Comparison of ENCODE assay signal across 9 cellular contexts in genomic region chr5:116626272-116626723, GRCh38. TPM values are rescaled to one million over a fixed set of nuclear protein-coding genes. Genes with fewer than 3 reads are reported as not detected.
DNase-seq lines count a peak whose midpoint lies in the region; ATAC-seq, FAIRE-seq and TF ChIP-seq lines count a peak whose summit lies in the region.
"Had no signal": no experiment of that assay in that cellular context is flagged by ENCODE, and none has a peak within 500 bp of the region (broad histone marks: within the 10 kb centered on the region; RNA-seq: fewer than 3 reads in every experiment).

No MANE protein-coding gene starts in this region.

- H3K9me3 Mint-ChIP-seq in WTC11 (no peaks in the 10 kb centered on the region), glutamatergic neuron (ENCODE audit: unreplicated experiment) (no peaks in the 10 kb centered on the region)

- no peak for FAIRE-seq in HTR-8/SVneo (lab: Jason Lieb, UNC)

- 2% methylated on average over 13 of the region's 13 CpGs for WGBS in right cardiac atrium

- peak; percentile 14 for DNase-seq in MG63
- no peak for DNase-seq in WTC11 (ENCODE audit: low spot score)
- peak; percentile 66 to 85 (median 81) for DNase-seq in right cardiac atrium
- DNase-seq in smooth muscle cell of the brain vasculature (ENCODE audit: low read depth, low spot score), result peak; percentile 73
- DNase-seq in COLO829 (ENCODE audit: low spot score), result no peak
- DNase-seq in activated naive CD4-positive, alpha-beta T cell treated with anti-CD3 and anti-CD28 coated beads, Interleukin-2, amount 50 U/mL, for 16 hours, result no peak
- DNase-seq in glutamatergic neuron, result no peak
- no peak for DNase-seq in HTR-8/SVneo (ENCODE audit: insufficient read length, low spot score)

- H3K27me3 Mint-ChIP-seq in WTC11 (ENCODE audit: low read depth) (peaks cover 16% of the 10 kb centered on the region), glutamatergic neuron (ENCODE audit: unreplicated experiment) (peaks cover 1% of the 10 kb centered on the region)

- H3K36me3 Mint-ChIP-seq in WTC11, result no peaks in the 10 kb centered on the region
- no peaks in the 10 kb centered on the region for H3K36me3 Mint-ChIP-seq in glutamatergic neuron (ENCODE audit: unreplicated experiment)

- intact Hi-C loops in right cardiac atrium (cut with DNase I), result no loop called here

- H3K27me3 ChIP-seq in MG63 (no peaks in the 10 kb centered on the region), right cardiac atrium (ENCODE audit: control insufficient read depth, insufficient read depth) (no peaks in the 10 kb centered on the region)

- no peaks in the 10 kb centered on the region for H3K9me3 ChIP-seq in MG63
- no peaks in the 10 kb centered on the region for H3K9me3 ChIP-seq in right cardiac atrium (ENCODE audit: control insufficient read depth, low read length)

- ATAC-seq in WTC11, result no peak
- ATAC-seq in right cardiac atrium, result peak; percentile 92

- H3K4me3 Mint-ChIP-seq in WTC11, result no peak overlapping the region
- no peak overlapping the region for H3K4me3 Mint-ChIP-seq in glutamatergic neuron (ENCODE audit: unreplicated experiment)

- H3K4me3 ChIP-seq in MG63 (no peak overlapping the region), right cardiac atrium (ENCODE audit: low read length) (peak overlapping the region; percentile 25)

- POLR2A ChIA-PET in WTC11 (lab: Charles Lee), result no interaction called here

- H3K36me3 ChIP-seq in MG63, result no peaks in the 10 kb centered on the region

- peak overlapping the region; percentile 35 for H3K27ac ChIP-seq in right cardiac atrium (ENCODE audit: low read length)
- H3K27ac ChIP-seq: VCaP had no signal

- H3K27ac Mint-ChIP-seq in WTC11, result peak overlapping the region; percentile 31; the same call in 1 of the 2 replicates
- H3K27ac Mint-ChIP-seq in glutamatergic neuron (ENCODE audit: unreplicated experiment), result no peak overlapping the region

- no peak for TF ChIP-seq CTCF in WTC11 (IDR thresholded peaks at IDR 0.05)
- no peak for TF ChIP-seq CTCF in glutamatergic neuron (IDR thresholded peaks at IDR 0.05; ENCODE audit: partially characterized antibody, unreplicated experiment)

- CTCF ChIA-PET in WTC11 (lab: Charles Lee), result interaction anchor here (2.0 kb wide), 1 partner anchor 11 kb away, joined by 5 read pairs; no protein-coding TSS in a partner anchor

- H3K4me1 Mint-ChIP-seq in WTC11 (peaks cover 62% of the 10 kb centered on the region), glutamatergic neuron (ENCODE audit: low read depth, unreplicated experiment) (peaks cover 2% of the 10 kb centered on the region)

- H3K4me1 ChIP-seq in right cardiac atrium (ENCODE audit: control insufficient read depth, insufficient read depth, low read length), result no peaks in the 10 kb centered on the region

TF ChIP-seq in WTC11, 78 proteins besides CTCF, POLR2A, EP300 and RAD21:
- TF ChIP-seq ZMAT4 (CRISPR knock-in tag; IDR thresholded peaks at IDR 0.05), result no peak
- TF ChIP-seq RELA (CRISPR knock-in tag; IDR thresholded peaks at IDR 0.05; ENCODE audit: borderline replicate concordance), result no peak
- TF ChIP-seq TP53 (CRISPR knock-in tag; IDR thresholded peaks at IDR 0.05), result no peak
- TF ChIP-seq NR2C2 (CRISPR knock-in tag; IDR thresholded peaks at IDR 0.05), result no peak
- TF ChIP-seq ATF1 (CRISPR knock-in tag; IDR thresholded peaks at IDR 0.05), result no peak
- TF ChIP-seq MLX (CRISPR knock-in tag; IDR thresholded peaks at IDR 0.05), result no peak
- no peak for TF ChIP-seq IRF1 (CRISPR knock-in tag; IDR thresholded peaks at IDR 0.05)
- TF ChIP-seq E2F5 (CRISPR knock-in tag; IDR thresholded peaks at IDR 0.05), result no peak
- TF ChIP-seq ZNF425 (CRISPR knock-in tag; conservative IDR thresholded peaks at IDR 0.05), result no peak
- TF ChIP-seq EMX1 (CRISPR knock-in tag; IDR thresholded peaks at IDR 0.05), result no peak
- no peak for TF ChIP-seq ERG (CRISPR knock-in tag; IDR thresholded peaks at IDR 0.05)
- TF ChIP-seq CREM (CRISPR knock-in tag; IDR thresholded peaks at IDR 0.05), result no peak
- no peak for TF ChIP-seq HMGA2 (CRISPR knock-in tag; IDR thresholded peaks at IDR 0.05)
- TF ChIP-seq SOX15 (CRISPR knock-in tag; IDR thresholded peaks at IDR 0.05), result no peak

RNA-seq across cellular contexts. Expression of gene SEMA6A, which starts 51.7 kb away (rescaled TPM):
- not detected in 2 replicates for total RNA-seq in MG63 (2014; rRNA removed; shearing (Covaris generic); ENCODE audit: low replicate concordance)
- total RNA-seq in WTC11 (2021), result 336 to 406 TPM (median 357 TPM) in 3 replicates
- 1 to 10 TPM; 4.0 to 9.4 (median 4.4) TPM for total RNA-seq in right cardiac atrium
- polyA plus RNA-seq in right cardiac atrium, result 3.1 TPM
- total RNA-seq in glutamatergic neuron (ENCODE audit: unreplicated experiment), result 424 TPM

Comparison
In these comparisons a context has a peak if more than half of its experiments do, and no peak if none do; other contexts are left out.
1. DNase-seq: peak in MG63 (single experiment), right cardiac atrium (3 of 3) and smooth muscle cell of the brain vasculature (single experiment); none in WTC11 (single experiment), COLO829 (single experiment), activated naive CD4-positive, alpha-beta T cell treated with anti-CD3 and anti-CD28 coated beads, Interleukin-2, amount 50 U/mL, for 16 hours (single experiment), glutamatergic neuron (single experiment) and HTR-8/SVneo (single experiment).
2. RNA of gene SEMA6A, which starts 51.7 kb away (total RNA-seq): 424 TPM in glutamatergic neuron (single experiment) and 336 to 406 TPM in WTC11; 4.0 to 9.4 TPM in right cardiac atrium and not detected in MG63; every median in the first group is over 10 times any median in the second.